Comparison of ENCODE assay signal across 9 cellular contexts in the genomic region with DNA sequence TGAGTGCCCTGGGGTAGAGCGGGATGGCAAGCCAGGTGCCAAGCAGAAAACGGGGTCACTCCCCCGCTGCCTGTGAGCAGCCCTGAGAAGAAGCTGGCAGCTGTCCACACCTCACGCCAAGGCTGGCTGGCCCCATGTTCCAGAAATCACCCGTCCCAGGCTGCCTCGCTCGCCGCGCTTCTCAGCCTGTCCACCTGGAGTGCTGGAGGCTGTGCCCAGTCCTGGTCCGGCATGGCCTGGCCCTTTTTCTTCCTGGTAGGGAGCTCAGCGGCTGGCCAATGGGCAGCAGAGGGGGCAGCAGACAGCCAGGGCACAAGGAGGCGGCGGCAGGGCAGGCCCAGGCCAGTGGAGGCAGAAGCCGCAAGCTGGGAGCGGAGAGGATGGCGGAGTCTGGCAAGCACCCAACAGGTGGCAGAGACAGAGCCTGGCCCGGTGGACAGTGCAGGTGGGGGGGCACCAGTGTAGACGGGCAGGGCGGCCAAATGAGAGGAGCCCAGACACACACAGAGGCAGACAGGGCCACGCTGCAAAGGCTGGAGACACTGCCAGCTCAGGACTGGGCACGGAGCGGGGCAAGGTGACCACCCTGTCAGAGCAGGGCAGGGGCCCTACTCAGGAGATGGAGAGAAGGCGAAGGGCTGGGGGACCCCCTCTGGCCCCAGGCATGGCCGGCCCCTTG. TPM values are rescaled to one million over a fixed set of nuclear protein-coding genes. Genes with fewer than 3 reads are reported as not detected.
DNase-seq lines count a peak whose midpoint lies in the region; ATAC-seq and TF ChIP-seq lines count a peak whose summit lies in the region.
"Had no signal": no experiment of that assay in that cellular context is flagged by ENCODE, and none has a peak within 500 bp of the region (broad histone marks: within the 10 kb centered on the region; RNA-seq: fewer than 3 reads in every experiment).

No MANE protein-coding gene starts in this region.

- H3K27me3 Mint-ChIP-seq in osteocyte (ENCODE audit: unreplicated experiment) = peaks cover 20% of the 10 kb centered on the region
- H3K27me3 Mint-ChIP-seq in immature natural killer cell (ENCODE audit: low read depth in 3 of 3) = peaks cover 0 to 2% (median 0%) of the 10 kb centered on the region in 3 donors

- in situ Hi-C loops in G401 (cut with HindIII; ENCODE audit: low sequenced_read_pairs) = no loop called here

- no peak for ATAC-seq in HG02938 (IDR thresholded peaks at IDR 0.05; ENCODE audit: unreplicated experiment)
- ATAC-seq: gastrocnemius medialis had no signal

- no peak overlapping the region for H3K4me3 Mint-ChIP-seq in osteocyte (ENCODE audit: unreplicated experiment)
- no peak overlapping the region for H3K4me3 Mint-ChIP-seq in immature natural killer cell

- no peak overlapping the region for H3K4me3 ChIP-seq in epithelial cell of proximal tubule (ENCODE audit: low read depth, low read length)
- H3K4me3 ChIP-seq: gastrocnemius medialis had no signal

- TF ChIP-seq CTCF in epithelial cell of proximal tubule (conservative IDR thresholded peaks at IDR 0.05; ENCODE audit: low read depth, low read length) (peak; percentile 27), osteocyte (IDR thresholded peaks at IDR 0.05) (no peak)

- H3K27ac Mint-ChIP-seq in osteocyte (ENCODE audit: unreplicated experiment) = no peak overlapping the region
- H3K27ac Mint-ChIP-seq in immature natural killer cell = no peak overlapping the region

- no peaks in the 10 kb centered on the region for H3K36me3 Mint-ChIP-seq in osteocyte (ENCODE audit: unreplicated experiment)
- H3K36me3 Mint-ChIP-seq in immature natural killer cell = peaks cover 0 to 4% (median 0%) of the 10 kb centered on the region in 3 donors

- no peaks in the 10 kb centered on the region for H3K9me3 Mint-ChIP-seq in osteocyte (ENCODE audit: unreplicated experiment)
- H3K9me3 Mint-ChIP-seq in immature natural killer cell = peaks cover 0 to 3% (median 0%) of the 10 kb centered on the region in 6 donors

- peaks cover 10% of the 10 kb centered on the region for H3K4me1 Mint-ChIP-seq in osteocyte (ENCODE audit: unreplicated experiment)
- H3K4me1 Mint-ChIP-seq in immature natural killer cell = peaks cover 13 to 17% of the 10 kb centered on the region in 2 donors

- DNase-seq in G401 (ENCODE audit: low spot score) = peak; percentile 93
- peak; percentile 51 for DNase-seq in NCI-H69 (lab: John Stamatoyannopoulos, UW)
- DNase-seq in epithelial cell of proximal tubule (ENCODE audit: low read depth) = no peak
- DNase-seq in osteocyte (ENCODE audit: extremely low spot score, unreplicated experiment) = peak; percentile 84
- no peak for DNase-seq in LoVo (ENCODE audit: low spot score)
- no peak for DNase-seq in occipital lobe (lab: John Stamatoyannopoulos, UW)
- DNase-seq in immature natural killer cell = no peak
- DNase-seq: gastrocnemius medialis had no signal

RNA-seq across cellular contexts. Expression of gene TH, which starts 37.2 kb away (rescaled TPM):
- total RNA-seq in G401 (2014; rRNA removed; shearing (Covaris generic)) = 0.49 TPM in 1 of 2 replicates, not detected in the other
- total RNA-seq in epithelial cell of proximal tubule (0.22 and 0.23 TPM in 2 replicates), osteocyte (0.75 and 0.89 TPM in 2 replicates), occipital lobe (not detected)
- polyA plus RNA-seq in immature natural killer cell = not detected
- total RNA-seq: gastrocnemius medialis had no signal

RNA-seq across cellular contexts. Expression of gene INS, which starts 47.8 kb away (rescaled TPM):
- not detected in 2 replicates for total RNA-seq in G401 (2014; rRNA removed; shearing (Covaris generic))
- total RNA-seq in epithelial cell of proximal tubule (not detected in 2 replicates), osteocyte (not detected in 2 replicates), occipital lobe (not detected)
- not detected for polyA plus RNA-seq in immature natural killer cell
- total RNA-seq: gastrocnemius medialis had no signal

Comparison
In these comparisons a context has a peak if more than half of its experiments do, and no peak if none do; other contexts are left out.
1. DNase-seq: peak in G401 (single experiment), NCI-H69 (single experiment) and osteocyte (single experiment); none in epithelial cell of proximal tubule (single experiment), LoVo (single experiment), occipital lobe (single experiment) and immature natural killer cell (0 of 3).